Comparison of ENCODE assay signal across 1 cellular context in the genomic region with DNA sequence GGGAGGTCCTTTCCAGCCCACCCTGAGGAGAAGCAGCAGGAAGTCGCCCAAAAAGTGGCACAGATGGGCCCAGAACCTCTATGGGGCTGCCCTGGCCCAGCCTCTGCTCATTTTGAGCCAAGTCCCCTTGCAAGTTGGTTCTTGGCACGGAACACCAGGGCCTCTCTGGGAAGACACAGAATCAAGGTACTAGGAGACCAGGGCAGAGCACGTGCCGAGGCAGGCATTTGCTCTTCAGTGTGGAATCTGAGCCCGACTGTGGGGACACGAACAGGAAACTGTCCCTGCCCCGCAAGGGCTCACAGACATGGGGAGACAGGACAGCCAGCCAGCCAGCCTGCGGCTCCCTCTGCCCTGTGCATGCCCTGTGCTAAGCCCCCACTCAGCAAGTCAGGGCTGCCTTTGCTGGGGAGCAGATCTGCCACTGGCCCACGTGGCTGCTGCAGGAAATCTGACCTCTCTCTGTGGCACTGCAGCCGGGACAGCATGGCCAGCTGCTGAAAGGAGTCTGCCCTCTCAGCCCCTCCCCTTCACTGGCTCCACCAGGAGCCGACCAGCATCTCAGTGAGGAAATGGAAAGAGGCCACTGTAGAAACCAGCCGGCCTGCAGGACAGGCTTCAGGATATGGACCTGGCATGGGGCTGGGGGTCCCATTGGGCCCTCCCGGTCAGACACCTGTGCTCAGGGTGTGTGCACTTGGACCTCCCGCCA.
A peak's percentile ranks its signal among the peaks of the same experiment; 100 is the strongest.
TF ChIP-seq lines count a peak whose summit lies in the region.

No MANE protein-coding gene starts in this region.

TF ChIP-seq in HepG2, 621 proteins besides CTCF, POLR2A, EP300 and RAD21 (continued from another document and continues in another):
- TF ChIP-seq CEBPZ (IDR thresholded peaks at IDR 0.05; ENCODE audit: low read length) (no peak), MED1 (CRISPR knock-in tag; IDR thresholded peaks at IDR 0.05) (no peak), SNAPC5 (CRISPR knock-in tag; IDR thresholded peaks at IDR 0.05; ENCODE audit: borderline replicate concordance) (no peak), ISX (CRISPR knock-in tag; conservative IDR thresholded peaks at IDR 0.05) (no peak), ZNF383 (CRISPR knock-in tag; IDR thresholded peaks at IDR 0.05; ENCODE audit: borderline replicate concordance) (no peak), YEATS4 (CRISPR knock-in tag; IDR thresholded peaks at IDR 0.05; ENCODE audit: borderline replicate concordance) (no peak), E2F2 (CRISPR knock-in tag; IDR thresholded peaks at IDR 0.05; ENCODE audit: borderline replicate concordance) (no peak), SIX1 (CRISPR knock-in tag; IDR thresholded peaks at IDR 0.05; ENCODE audit: borderline replicate concordance) (0 out of 2 replicates have a peak, but pooled peaks have one; percentile 29), ZNF451 (CRISPR knock-in tag; IDR thresholded peaks at IDR 0.05) (no peak), ZC3H4 (CRISPR knock-in tag; IDR thresholded peaks at IDR 0.05; ENCODE audit: borderline replicate concordance) (peak; percentile 91), ZNF296 (CRISPR knock-in tag; conservative IDR thresholded peaks at IDR 0.05) (no peak), KLF15 (CRISPR knock-in tag; IDR thresholded peaks at IDR 0.05; ENCODE audit: borderline replicate concordance) (no peak), ZBTB10 (CRISPR knock-in tag; IDR thresholded peaks at IDR 0.05; ENCODE audit: borderline replicate concordance) (no peak), PCBP2 (optimal IDR thresholded peaks at IDR 0.05; ENCODE audit: low read depth, low read length, poor library complexity, severe bottlenecking) (no peak), AGO2 (optimal IDR thresholded peaks at IDR 0.05; ENCODE audit: low read depth, low read length) (peak; percentile 90), RFX5 (IDR thresholded peaks at IDR 0.05; ENCODE audit: low read depth, low read length) (no peak), MEF2D (CRISPR knock-in tag; IDR thresholded peaks at IDR 0.05) (no peak), ZNF607 (CRISPR knock-in tag; IDR thresholded peaks at IDR 0.05; ENCODE audit: borderline replicate concordance) (peak; percentile 21; the same call in 1 of the 2 replicates), CBX1 (IDR thresholded peaks at IDR 0.05; ENCODE audit: low read depth) (no peak), ZNF292 (CRISPR knock-in tag; IDR thresholded peaks at IDR 0.05; ENCODE audit: borderline replicate concordance, low read depth) (0 out of 2 replicates have a peak, but pooled peaks have one; percentile 17), ZNF737 (CRISPR knock-in tag; IDR thresholded peaks at IDR 0.05; ENCODE audit: borderline replicate concordance) (no peak), CHCHD3 (CRISPR knock-in tag; IDR thresholded peaks at IDR 0.05) (no peak), FOXA3 (CRISPR knock-in tag; IDR thresholded peaks at IDR 0.05) (no peak), FUBP1 (CRISPR knock-in tag; IDR thresholded peaks at IDR 0.05; ENCODE audit: borderline replicate concordance) (no peak)
- TF ChIP-seq, protein P1, sequence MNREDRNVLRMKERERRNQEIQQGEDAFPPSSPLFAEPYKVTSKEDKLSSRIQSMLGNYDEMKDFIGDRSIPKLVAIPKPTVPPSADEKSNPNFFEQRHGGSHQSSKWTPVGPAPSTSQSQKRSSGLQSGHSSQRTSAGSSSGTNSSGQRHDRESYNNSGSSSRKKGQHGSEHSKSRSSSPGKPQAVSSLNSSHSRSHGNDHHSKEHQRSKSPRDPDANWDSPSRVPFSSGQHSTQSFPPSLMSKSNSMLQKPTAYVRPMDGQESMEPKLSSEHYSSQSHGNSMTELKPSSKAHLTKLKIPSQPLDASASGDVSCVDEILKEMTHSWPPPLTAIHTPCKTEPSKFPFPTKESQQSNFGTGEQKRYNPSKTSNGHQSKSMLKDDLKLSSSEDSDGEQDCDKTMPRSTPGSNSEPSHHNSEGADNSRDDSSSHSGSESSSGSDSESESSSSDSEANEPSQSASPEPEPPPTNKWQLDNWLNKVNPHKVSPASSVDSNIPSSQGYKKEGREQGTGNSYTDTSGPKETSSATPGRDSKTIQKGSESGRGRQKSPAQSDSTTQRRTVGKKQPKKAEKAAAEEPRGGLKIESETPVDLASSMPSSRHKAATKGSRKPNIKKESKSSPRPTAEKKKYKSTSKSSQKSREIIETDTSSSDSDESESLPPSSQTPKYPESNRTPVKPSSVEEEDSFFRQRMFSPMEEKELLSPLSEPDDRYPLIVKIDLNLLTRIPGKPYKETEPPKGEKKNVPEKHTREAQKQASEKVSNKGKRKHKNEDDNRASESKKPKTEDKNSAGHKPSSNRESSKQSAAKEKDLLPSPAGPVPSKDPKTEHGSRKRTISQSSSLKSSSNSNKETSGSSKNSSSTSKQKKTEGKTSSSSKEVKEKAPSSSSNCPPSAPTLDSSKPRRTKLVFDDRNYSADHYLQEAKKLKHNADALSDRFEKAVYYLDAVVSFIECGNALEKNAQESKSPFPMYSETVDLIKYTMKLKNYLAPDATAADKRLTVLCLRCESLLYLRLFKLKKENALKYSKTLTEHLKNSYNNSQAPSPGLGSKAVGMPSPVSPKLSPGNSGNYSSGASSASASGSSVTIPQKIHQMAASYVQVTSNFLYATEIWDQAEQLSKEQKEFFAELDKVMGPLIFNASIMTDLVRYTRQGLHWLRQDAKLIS (CRISPR knock-in tag; IDR thresholded peaks at IDR 0.05), result no peak
- TF ChIP-seq, protein P2, sequence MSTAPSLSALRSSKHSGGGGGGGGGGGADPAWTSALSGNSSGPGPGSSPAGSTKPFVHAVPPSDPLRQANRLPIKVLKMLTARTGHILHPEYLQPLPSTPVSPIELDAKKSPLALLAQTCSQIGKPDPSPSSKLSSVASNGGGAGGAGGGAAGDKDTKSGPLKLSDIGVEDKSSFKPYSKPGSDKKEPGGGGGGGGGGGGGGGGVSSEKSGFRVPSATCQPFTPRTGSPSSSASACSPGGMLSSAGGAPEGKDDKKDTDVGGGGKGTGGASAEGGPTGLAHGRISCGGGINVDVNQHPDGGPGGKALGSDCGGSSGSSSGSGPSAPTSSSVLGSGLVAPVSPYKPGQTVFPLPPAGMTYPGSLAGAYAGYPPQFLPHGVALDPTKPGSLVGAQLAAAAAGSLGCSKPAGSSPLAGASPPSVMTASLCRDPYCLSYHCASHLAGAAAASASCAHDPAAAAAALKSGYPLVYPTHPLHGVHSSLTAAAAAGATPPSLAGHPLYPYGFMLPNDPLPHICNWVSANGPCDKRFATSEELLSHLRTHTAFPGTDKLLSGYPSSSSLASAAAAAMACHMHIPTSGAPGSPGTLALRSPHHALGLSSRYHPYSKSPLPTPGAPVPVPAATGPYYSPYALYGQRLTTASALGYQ (CRISPR knock-in tag; IDR thresholded peaks at IDR 0.05), result no peak
- TF ChIP-seq, protein P3, sequence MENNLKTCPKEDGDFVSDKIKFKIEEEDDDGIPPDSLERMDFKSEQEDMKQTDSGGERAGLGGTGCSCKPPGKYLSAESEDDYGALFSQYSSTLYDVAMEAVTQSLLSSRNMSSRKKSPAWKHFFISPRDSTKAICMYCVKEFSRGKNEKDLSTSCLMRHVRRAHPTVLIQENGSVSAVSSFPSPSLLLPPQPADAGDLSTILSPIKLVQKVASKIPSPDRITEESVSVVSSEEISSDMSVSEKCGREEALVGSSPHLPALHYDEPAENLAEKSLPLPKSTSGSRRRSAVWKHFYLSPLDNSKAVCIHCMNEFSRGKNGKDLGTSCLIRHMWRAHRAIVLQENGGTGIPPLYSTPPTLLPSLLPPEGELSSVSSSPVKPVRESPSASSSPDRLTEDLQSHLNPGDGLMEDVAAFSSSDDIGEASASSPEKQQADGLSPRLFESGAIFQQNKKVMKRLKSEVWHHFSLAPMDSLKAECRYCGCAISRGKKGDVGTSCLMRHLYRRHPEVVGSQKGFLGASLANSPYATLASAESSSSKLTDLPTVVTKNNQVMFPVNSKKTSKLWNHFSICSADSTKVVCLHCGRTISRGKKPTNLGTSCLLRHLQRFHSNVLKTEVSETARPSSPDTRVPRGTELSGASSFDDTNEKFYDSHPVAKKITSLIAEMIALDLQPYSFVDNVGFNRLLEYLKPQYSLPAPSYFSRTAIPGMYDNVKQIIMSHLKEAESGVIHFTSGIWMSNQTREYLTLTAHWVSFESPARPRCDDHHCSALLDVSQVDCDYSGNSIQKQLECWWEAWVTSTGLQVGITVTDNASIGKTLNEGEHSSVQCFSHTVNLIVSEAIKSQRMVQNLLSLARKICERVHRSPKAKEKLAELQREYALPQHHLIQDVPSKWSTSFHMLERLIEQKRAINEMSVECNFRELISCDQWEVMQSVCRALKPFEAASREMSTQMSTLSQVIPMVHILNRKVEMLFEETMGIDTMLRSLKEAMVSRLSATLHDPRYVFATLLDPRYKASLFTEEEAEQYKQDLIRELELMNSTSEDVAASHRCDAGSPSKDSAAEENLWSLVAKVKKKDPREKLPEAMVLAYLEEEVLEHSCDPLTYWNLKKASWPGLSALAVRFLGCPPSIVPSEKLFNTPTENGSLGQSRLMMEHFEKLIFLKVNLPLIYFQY (CRISPR knock-in tag; IDR thresholded peaks at IDR 0.05; ENCODE audit: borderline replicate concordance), result no peak
- TF ChIP-seq, protein P4, sequence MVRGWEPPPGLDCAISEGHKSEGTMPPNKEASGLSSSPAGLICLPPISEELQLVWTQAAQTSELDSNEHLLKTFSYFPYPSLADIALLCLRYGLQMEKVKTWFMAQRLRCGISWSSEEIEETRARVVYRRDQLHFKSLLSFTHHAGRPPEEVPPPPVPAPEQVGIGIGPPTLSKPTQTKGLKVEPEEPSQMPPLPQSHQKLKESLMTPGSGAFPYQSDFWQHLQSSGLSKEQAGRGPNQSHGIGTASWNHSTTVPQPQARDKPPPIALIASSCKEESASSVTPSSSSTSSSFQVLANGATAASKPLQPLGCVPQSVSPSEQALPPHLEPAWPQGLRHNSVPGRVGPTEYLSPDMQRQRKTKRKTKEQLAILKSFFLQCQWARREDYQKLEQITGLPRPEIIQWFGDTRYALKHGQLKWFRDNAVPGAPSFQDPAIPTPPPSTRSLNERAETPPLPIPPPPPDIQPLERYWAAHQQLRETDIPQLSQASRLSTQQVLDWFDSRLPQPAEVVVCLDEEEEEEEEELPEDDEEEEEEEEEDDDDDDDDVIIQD (CRISPR knock-in tag; IDR thresholded peaks at IDR 0.05; ENCODE audit: low read depth), result no peak
